ENCODE assay signal across 13 cellular contexts in the genomic region with DNA sequence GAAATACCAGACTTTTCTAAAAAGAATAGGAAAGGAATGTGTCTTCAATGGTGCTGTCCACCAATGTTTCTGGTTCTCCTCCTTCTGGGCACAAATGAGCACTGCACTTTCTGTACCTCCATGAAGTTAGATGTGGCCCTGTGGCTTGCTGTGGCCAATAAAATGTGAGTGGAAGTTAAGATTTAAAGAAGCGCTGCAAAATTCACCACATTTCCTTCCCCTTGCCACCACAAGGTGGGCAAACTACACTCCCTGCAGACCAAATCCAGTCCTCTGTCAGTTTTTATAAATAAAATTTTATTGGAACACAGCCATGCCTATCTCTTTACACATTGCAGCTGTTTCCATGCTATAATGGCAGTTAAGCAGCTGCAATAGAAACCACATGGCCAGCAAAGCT.
DNase-seq lines count a peak whose midpoint lies in the region; FAIRE-seq and TF ChIP-seq lines count a peak whose summit lies in the region.
"Had no signal": no experiment of that assay in that cellular context is flagged by ENCODE, and none has a peak within 500 bp of the region (broad histone marks: within the 10 kb centered on the region; RNA-seq: fewer than 3 reads in every experiment).

No MANE protein-coding gene starts in this region.

- peaks cover 4% of the 10 kb centered on the region for H3K4me1 ChIP-seq in astrocyte (ENCODE audit: insufficient read depth, low read length)

- H3K4me3 Mint-ChIP-seq in astrocyte (ENCODE audit: unreplicated experiment) (no peak overlapping the region), nephron progenitor cell (no peak overlapping the region)

- no peaks in the 10 kb centered on the region for H3K79me2 ChIP-seq in astrocyte (ENCODE audit: insufficient read depth, low read length)

- peaks cover 5% of the 10 kb centered on the region for H3K27me3 Mint-ChIP-seq in astrocyte (ENCODE audit: low read depth, unreplicated experiment)
- H3K27me3 Mint-ChIP-seq in nephron progenitor cell (ENCODE audit: low read depth, poor library complexity), result peaks cover 3% of the 10 kb centered on the region

- H3K9me3 Mint-ChIP-seq in astrocyte (ENCODE audit: unreplicated experiment) (no peaks in the 10 kb centered on the region), nephron progenitor cell (no peaks in the 10 kb centered on the region)

- no peaks in the 10 kb centered on the region for H3K36me3 Mint-ChIP-seq in astrocyte (ENCODE audit: low read depth, unreplicated experiment)
- H3K36me3 Mint-ChIP-seq in nephron progenitor cell (ENCODE audit: low read depth), result no peaks in the 10 kb centered on the region

- no peak overlapping the region for H3K27ac ChIP-seq in astrocyte (ENCODE audit: low read depth, low read length)
- H3K27ac ChIP-seq: skin epidermis had no signal

- no peak overlapping the region for H3K4me3 ChIP-seq in astrocyte (ENCODE audit: insufficient read depth, low read depth, low read length)
- H3K4me3 ChIP-seq: skin epidermis had no signal

- H3K27me3 ChIP-seq in astrocyte (ENCODE audit: insufficient read depth, low read length), result no peaks in the 10 kb centered on the region

- no peak for FAIRE-seq in astrocyte (lab: Jason Lieb, UNC)
- FAIRE-seq: GM12892 had no signal

- H3K9me3 ChIP-seq in astrocyte (ENCODE audit: insufficient read depth, low read depth, low read length), result no peaks in the 10 kb centered on the region

- no peaks in the 10 kb centered on the region for H3K36me3 ChIP-seq in astrocyte (ENCODE audit: insufficient read depth, low read length)

- H2AFZ ChIP-seq in astrocyte (ENCODE audit: low read depth, low read length), result no peak overlapping the region

- no peak overlapping the region for H3K27ac Mint-ChIP-seq in astrocyte (ENCODE audit: unreplicated experiment)
- peak overlapping the region; percentile 50 for H3K27ac Mint-ChIP-seq in nephron progenitor cell

- H4K20me1 ChIP-seq in astrocyte (ENCODE audit: insufficient read depth, low read length), result no peaks in the 10 kb centered on the region

- intact Hi-C loops in posterior vena cava (cut with DNase I), result no loop called here

- H3K9ac ChIP-seq in astrocyte (ENCODE audit: low read length), result no peak overlapping the region

- TF ChIP-seq CTCF in LNCAP (IDR thresholded peaks at IDR 0.05) (peak; percentile 30), astrocyte (IDR thresholded peaks at IDR 0.05; ENCODE audit: insufficient read depth, low read depth, low read length) (peak; percentile 27), nephron progenitor cell (IDR thresholded peaks at IDR 0.05) (peak; percentile 41)

- no peak overlapping the region for H3K4me2 ChIP-seq in astrocyte (ENCODE audit: low read length)

- H3K4me1 Mint-ChIP-seq in astrocyte (ENCODE audit: low read depth, unreplicated experiment), result peaks cover 12% of the 10 kb centered on the region
- peaks cover 58% of the 10 kb centered on the region for H3K4me1 Mint-ChIP-seq in nephron progenitor cell

- DNase-seq in DMS79 treated with DMSO at 0.1 percent for 48 hours (lab: John Stamatoyannopoulos, UW) (peak; percentile 7), DMS79 (lab: John Stamatoyannopoulos, UW) (no peak), astrocyte (ENCODE audit: low read depth) (no peak), nephron progenitor cell (no peak), iPS-NIHi11 (ENCODE audit: low spot score) (no peak), posterior vena cava (ENCODE audit: low spot score) (no peak), NCI-H774 (lab: John Stamatoyannopoulos, UW) (no peak)
- DNase-seq: effector memory CD4-positive, alpha-beta T cell; left colon; stimulated activated naive CD4-positive, alpha-beta T cell had no signal
